Comparison of ENCODE assay signal across 8 cellular contexts in the genomic region with DNA sequence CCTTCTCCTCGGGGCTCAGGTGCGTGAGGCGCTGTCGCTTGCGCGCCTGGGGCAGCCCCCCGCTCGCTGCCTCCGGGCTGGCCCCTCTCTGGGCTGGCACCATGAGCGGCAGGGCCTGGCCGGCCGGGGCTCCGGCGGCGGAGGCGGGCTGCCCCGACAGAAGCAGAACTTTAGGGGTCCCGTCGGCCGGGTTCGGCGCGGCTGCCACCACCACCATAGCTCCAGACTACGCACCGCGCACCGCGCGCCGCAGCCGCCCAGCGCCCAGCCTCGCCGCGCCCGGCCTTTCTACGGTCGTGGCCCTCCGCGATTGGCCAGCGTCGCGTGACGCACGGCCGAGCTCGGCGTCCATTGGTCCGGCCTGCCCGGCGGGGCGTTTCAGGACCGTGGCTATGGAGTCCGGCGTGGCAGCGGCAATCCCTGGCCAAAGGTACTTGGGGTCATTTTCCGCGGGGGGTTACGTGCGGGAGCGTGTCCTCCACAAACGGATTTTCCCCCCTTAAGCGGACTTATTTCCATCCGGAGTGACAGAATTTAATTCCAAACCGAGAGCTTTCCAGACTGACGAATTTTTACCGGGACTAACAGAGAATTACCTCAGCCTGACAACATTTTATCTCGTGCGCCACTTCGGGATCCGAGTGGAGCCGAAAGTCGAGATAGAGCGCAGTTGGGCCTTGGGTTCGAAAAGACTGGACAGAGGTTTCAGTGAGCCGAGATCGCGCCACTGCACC. TPM values are rescaled to one million over a fixed set of nuclear protein-coding genes. Genes with fewer than 3 reads are reported as not detected.
DNase-seq lines count a peak whose midpoint lies in the region; ATAC-seq and TF ChIP-seq lines count a peak whose summit lies in the region.

A gene (minus strand): TSS at position 262 of the 734 bp plus-strand sequence.

- H4K20me1 ChIP-seq in DND-41 (ENCODE audit: insufficient read depth, low read length) (peaks cover 34% of the 10 kb centered on the region), KMS-11 (ENCODE audit: insufficient read depth) (peaks cover 12% of the 10 kb centered on the region)

- H3K36me3 Mint-ChIP-seq in natural killer cell = peaks cover 23% of the 10 kb centered on the region

- H3K4me1 Mint-ChIP-seq in natural killer cell = peaks cover 56 to 59% of the 10 kb centered on the region in 2 donors

- peak within 1 kb of the TSS; percentile 99 for H3K27ac ChIP-seq in DND-41 (ENCODE audit: low read length)
- peak within 1 kb of the TSS; percentile 99 for H3K27ac ChIP-seq in KMS-11

- no peaks in the 10 kb centered on the region for H3K9me3 Mint-ChIP-seq in natural killer cell

- no peaks in the 10 kb centered on the region for H3K27me3 ChIP-seq in DND-41 (ENCODE audit: insufficient read depth, low read length, poor library complexity)
- no peaks in the 10 kb centered on the region for H3K27me3 ChIP-seq in KMS-11 (ENCODE audit: insufficient read depth, low read depth)

- TF ChIP-seq POLR2A in Raji (IDR thresholded peaks at IDR 0.05; ENCODE audit: insufficient read depth, low read depth, low read length) = peak; percentile 86

- H3K4me2 ChIP-seq in DND-41 (ENCODE audit: insufficient read depth, low read length) (peak within 1 kb of the TSS; percentile 64), KMS-11 (peak within 1 kb of the TSS; percentile 99)

- DNase-seq in DND-41 = peak; percentile 91
- DNase-seq in activated T-helper 9 cell treated with anti-CD3 and anti-CD28 coated beads, Interleukin-2, amount 50 U/mL, for 16 hours (ENCODE audit: low read depth) = peak; percentile 86
- DNase-seq in fibroblast of peridontal ligament (ENCODE audit: extremely low read depth) = peak; percentile 92
- DNase-seq in natural killer cell = peak; percentile 97
- DNase-seq in stimulated activated naive CD4-positive, alpha-beta T cell (lab: John Stamatoyannopoulos, UW) = peak; percentile 76 to 87 (median 84)

- intact Hi-C loops in natural killer cell (cut with micrococcal nuclease) = loop anchor here (2.0 kb wide), 1 partner anchor 28 kb away; a partner anchor contains a TSS

- H2AFZ ChIP-seq in DND-41 (ENCODE audit: low read depth, low read length) = 0 out of 2 replicates have a peak within 1 kb of the TSS, but pooled peaks have one; percentile 1
- peak within 1 kb of the TSS; percentile 16; the same call in 1 of the 2 replicates for H2AFZ ChIP-seq in KMS-11 (ENCODE audit: low read depth)

- H3K4me1 ChIP-seq in DND-41 (ENCODE audit: insufficient read depth, low read length) = peaks cover 65% of the 10 kb centered on the region
- H3K4me1 ChIP-seq in KMS-11 (ENCODE audit: low read depth, poor library complexity, severe bottlenecking) = peaks cover 62% of the 10 kb centered on the region

- H3K27me3 Mint-ChIP-seq in natural killer cell (ENCODE audit: low read depth in 2 of 2) = no peaks in the 10 kb centered on the region

- peaks cover 47% of the 10 kb centered on the region for H3K36me3 ChIP-seq in DND-41 (ENCODE audit: insufficient read depth, low read length)
- H3K36me3 ChIP-seq in KMS-11 (ENCODE audit: insufficient read depth) = peaks cover 33% of the 10 kb centered on the region

- peak within 1 kb of the TSS; percentile 92 to 96 for H3K27ac Mint-ChIP-seq in natural killer cell

- peak; percentile 79 for ATAC-seq in DND-41 (ENCODE audit: insufficient read depth, low read depth)
- peak; percentile 92 for ATAC-seq in GM21737 (IDR thresholded peaks at IDR 0.05; ENCODE audit: unreplicated experiment)
- peak; percentile 83 to 95 (median 92) for ATAC-seq in natural killer cell

- H3K4me3 ChIP-seq in DND-41 (ENCODE audit: low read depth in 1 of 2, low read length in 2 of 2) = peak within 1 kb of the TSS; percentile 65 to 71
- H3K4me3 ChIP-seq in KMS-11 (IDR thresholded peaks at IDR 0.05; ENCODE audit: insufficient read depth, low read depth, low read length) = peak within 1 kb of the TSS; percentile 74

- peak within 1 kb of the TSS; percentile 98 for H3K9ac ChIP-seq in DND-41 (ENCODE audit: low read depth, low read length)
- peak within 1 kb of the TSS; percentile 100 for H3K9ac ChIP-seq in KMS-11

- H3K79me2 ChIP-seq in DND-41 (ENCODE audit: insufficient read depth, low read length) (peaks cover 91% of the 10 kb centered on the region), KMS-11 (ENCODE audit: insufficient read depth, low read depth) (peaks cover 83% of the 10 kb centered on the region)

- H3K9me3 ChIP-seq in DND-41 (ENCODE audit: insufficient read depth, low read length, severe bottlenecking) = no peaks in the 10 kb centered on the region

- TF ChIP-seq CTCF in DND-41 (IDR thresholded peaks at IDR 0.05; ENCODE audit: borderline replicate concordance, extremely low read depth, low read length, poor library complexity, severe bottlenecking) (no peak), KMS-11 (conservative IDR thresholded peaks at IDR 0.05; ENCODE audit: low read depth, low read length) (no peak), natural killer cell (IDR thresholded peaks at IDR 0.05) (no peak)

- H3K4me3 Mint-ChIP-seq in natural killer cell = peak within 1 kb of the TSS; percentile 93

RNA-seq across cellular contexts. Expression of the gene that starts here (rescaled TPM):
- 100 to 1,000 TPM; 221 to 240 (median 224) TPM for total RNA-seq in natural killer cell

Comparison
In these comparisons a context has a peak if more than half of its experiments do, and no peak if none do; other contexts are left out.
1. Peak in every context shown above with its lines: DNase-seq, ATAC-seq, H3K4me3 ChIP-seq and H3K27ac ChIP-seq.